Comparison of ENCODE assay signal across 9 cellular contexts in the genomic region with DNA sequence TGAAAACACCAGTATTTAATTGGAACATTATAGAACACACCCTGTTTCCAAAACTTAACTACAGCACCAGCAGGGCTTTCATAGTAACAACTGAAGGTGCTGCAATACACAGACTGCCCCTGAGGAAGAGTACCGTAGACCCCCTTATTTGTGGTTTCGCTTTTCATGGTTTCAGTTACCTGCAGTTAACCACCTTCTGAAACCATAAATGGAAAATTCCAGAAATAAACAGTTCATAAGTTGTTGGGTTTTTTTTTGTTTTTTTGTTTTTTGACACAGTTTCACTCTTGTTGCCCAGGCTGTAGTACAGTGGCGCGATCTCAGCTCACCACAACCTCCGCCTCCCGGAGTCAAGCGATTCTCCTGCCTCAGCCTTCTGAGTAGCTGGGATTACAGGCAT. TPM values are rescaled to one million over a fixed set of nuclear protein-coding genes. Genes with fewer than 3 reads are reported as not detected.
DNase-seq lines count a peak whose midpoint lies in the region; ATAC-seq and TF ChIP-seq lines count a peak whose summit lies in the region.
"Had no signal": no experiment of that assay in that cellular context is flagged by ENCODE, and none has a peak within 500 bp of the region (broad histone marks: within the 10 kb centered on the region; RNA-seq: fewer than 3 reads in every experiment).

No MANE protein-coding gene starts in this region.

- DNase-seq in naive B cell, result no peak
- DNase-seq in trophoblast cell, result no peak
- no peak for DNase-seq in osteocyte (ENCODE audit: extremely low spot score, unreplicated experiment)
- no peak for DNase-seq in stimulated activated CD4-positive, alpha-beta T cell treated with anti-CD3 and anti-CD28 coated beads, Interleukin-4, amount 100 ng/mL, for 1 hour
- DNase-seq: activated T-cell treated with anti-CD3 and anti-CD28 coated beads for 4 hours had no signal

- no peaks in the 10 kb centered on the region for H3K4me1 ChIP-seq in trophoblast cell (ENCODE audit: control insufficient read depth in 1 of 2, insufficient read depth in 2 of 2, low read length in 2 of 2)

- no peak overlapping the region for H3K18ac ChIP-seq in trophoblast cell (ENCODE audit: low read length)

- no peak overlapping the region for H3K9ac ChIP-seq in trophoblast cell (ENCODE audit: low read length)

- H3K4me2 ChIP-seq in trophoblast cell (ENCODE audit: low read length), result no peak overlapping the region

- H4K12ac ChIP-seq in trophoblast cell (ENCODE audit: low read depth, low read length), result no peak overlapping the region

- no peak overlapping the region for H3K23ac ChIP-seq in trophoblast cell (ENCODE audit: low read length)

- H3K36me3 ChIP-seq in trophoblast cell (ENCODE audit: control insufficient read depth in 1 of 2, insufficient read depth in 2 of 2, low read length in 2 of 2), result peaks cover 0 to 1% of the 10 kb centered on the region in 2 experiments

- no peak overlapping the region for H2BK12ac ChIP-seq in trophoblast cell (ENCODE audit: low read length)

- no peak overlapping the region for H4K91ac ChIP-seq in trophoblast cell (ENCODE audit: low read depth, low read length)

- peak overlapping the region in 2 of 6 donors; percentile 74 to 78 for H3K27ac Mint-ChIP-seq in naive B cell
- H3K27ac Mint-ChIP-seq in osteocyte (ENCODE audit: unreplicated experiment), result no peak overlapping the region
- H3K27ac Mint-ChIP-seq: mesothelial cell of epicardium had no signal

- H3K27me3 ChIP-seq in trophoblast cell (ENCODE audit: insufficient read depth, low read length), result no peaks in the 10 kb centered on the region

- H3K36me3 Mint-ChIP-seq in naive B cell, result no peaks in the 10 kb centered on the region
- H3K36me3 Mint-ChIP-seq in osteocyte (ENCODE audit: unreplicated experiment), result no peaks in the 10 kb centered on the region
- H3K36me3 Mint-ChIP-seq: mesothelial cell of epicardium had no signal

- H2BK120ac ChIP-seq in trophoblast cell (ENCODE audit: insufficient read depth, low read length, poor library complexity), result no peak overlapping the region

- ATAC-seq in GM18868 (IDR thresholded peaks at IDR 0.05; ENCODE audit: unreplicated experiment), result peak; percentile 92
- peak; percentile 93 for ATAC-seq in GM21717 (IDR thresholded peaks at IDR 0.05; ENCODE audit: unreplicated experiment)
- peak; percentile 88 for ATAC-seq in HG03280 (IDR thresholded peaks at IDR 0.05; ENCODE audit: unreplicated experiment)
- peak in 1 of 2 donors; percentile 49 for ATAC-seq in naive B cell (ENCODE audit: low read depth in 2 of 2)

- H2AK5ac ChIP-seq in trophoblast cell (ENCODE audit: low read length), result no peak overlapping the region

- H3K9me3 Mint-ChIP-seq in naive B cell (peaks cover 0 to 1% (median 0%) of the 10 kb centered on the region in 7 donors), osteocyte (ENCODE audit: unreplicated experiment) (no peaks in the 10 kb centered on the region)
- H3K9me3 Mint-ChIP-seq: mesothelial cell of epicardium had no signal

- no peaks in the 10 kb centered on the region for H3K79me2 ChIP-seq in trophoblast cell (ENCODE audit: control insufficient read depth, insufficient read depth, low read length, poor library complexity)

- H4K8ac ChIP-seq in trophoblast cell (ENCODE audit: low read depth, low read length), result no peak overlapping the region

- H3K4me3 Mint-ChIP-seq in naive B cell, result peak overlapping the region in 7 of 8 donors; percentile 32 to 69 (median 55)
- H3K4me3 Mint-ChIP-seq in osteocyte (ENCODE audit: unreplicated experiment), result no peak overlapping the region
- H3K4me3 Mint-ChIP-seq: mesothelial cell of epicardium had no signal

- H3K4me3 ChIP-seq in trophoblast cell (ENCODE audit: low read depth, low read length), result no peak overlapping the region

- no peak overlapping the region for H2BK5ac ChIP-seq in trophoblast cell (ENCODE audit: low read depth, low read length, poor library complexity)

- H2AFZ ChIP-seq in trophoblast cell (ENCODE audit: insufficient read depth, low read length, poor library complexity), result no peak overlapping the region

- H3K79me1 ChIP-seq in trophoblast cell (ENCODE audit: low read length), result no peaks in the 10 kb centered on the region

- H3K14ac ChIP-seq in trophoblast cell (ENCODE audit: low read length), result no peak overlapping the region

- TF ChIP-seq CTCF in osteocyte (IDR thresholded peaks at IDR 0.05), result no peak

- H3K27me3 Mint-ChIP-seq in naive B cell, result no peaks in the 10 kb centered on the region
- peaks cover 14% of the 10 kb centered on the region for H3K27me3 Mint-ChIP-seq in osteocyte (ENCODE audit: unreplicated experiment)

- H3K9me3 ChIP-seq in trophoblast cell (ENCODE audit: insufficient read depth, low read depth, low read length), result no peaks in the 10 kb centered on the region

- no peak overlapping the region for H3K27ac ChIP-seq in trophoblast cell (ENCODE audit: low read depth, low read length)

- WGBS in trophoblast cell (ENCODE audit: extremely low coverage, insufficient coverage, insufficient read length), result no CpG with 5 or more reads among the region's 7 CpGs

- peaks cover 6 to 14% (median 8%) of the 10 kb centered on the region in 3 donors for H3K4me1 Mint-ChIP-seq in naive B cell
- no peaks in the 10 kb centered on the region for H3K4me1 Mint-ChIP-seq in osteocyte (ENCODE audit: unreplicated experiment)
- H3K4me1 Mint-ChIP-seq: mesothelial cell of epicardium had no signal

- H3K4ac ChIP-seq in trophoblast cell (ENCODE audit: low read depth, low read length), result no peak overlapping the region

RNA-seq across cellular contexts. Expression of a gene that starts 9.5 kb away (rescaled TPM):
- polyA plus RNA-seq in naive B cell (ENCODE audit: low read depth in 6 of 6), result 1 to 10 TPM in 2 of 6 donors, under 1 TPM in 2, not detected in 2; 0.23 to 2.2 (median 1.2) TPM
- 27.7 and 29.6 TPM in 2 replicates for polyA plus RNA-seq in trophoblast cell (2013)
- 0.71 and 0.78 TPM in 2 replicates for total RNA-seq in osteocyte
